ENCODE assay signal across 8 cellular contexts in the genomic region with DNA sequence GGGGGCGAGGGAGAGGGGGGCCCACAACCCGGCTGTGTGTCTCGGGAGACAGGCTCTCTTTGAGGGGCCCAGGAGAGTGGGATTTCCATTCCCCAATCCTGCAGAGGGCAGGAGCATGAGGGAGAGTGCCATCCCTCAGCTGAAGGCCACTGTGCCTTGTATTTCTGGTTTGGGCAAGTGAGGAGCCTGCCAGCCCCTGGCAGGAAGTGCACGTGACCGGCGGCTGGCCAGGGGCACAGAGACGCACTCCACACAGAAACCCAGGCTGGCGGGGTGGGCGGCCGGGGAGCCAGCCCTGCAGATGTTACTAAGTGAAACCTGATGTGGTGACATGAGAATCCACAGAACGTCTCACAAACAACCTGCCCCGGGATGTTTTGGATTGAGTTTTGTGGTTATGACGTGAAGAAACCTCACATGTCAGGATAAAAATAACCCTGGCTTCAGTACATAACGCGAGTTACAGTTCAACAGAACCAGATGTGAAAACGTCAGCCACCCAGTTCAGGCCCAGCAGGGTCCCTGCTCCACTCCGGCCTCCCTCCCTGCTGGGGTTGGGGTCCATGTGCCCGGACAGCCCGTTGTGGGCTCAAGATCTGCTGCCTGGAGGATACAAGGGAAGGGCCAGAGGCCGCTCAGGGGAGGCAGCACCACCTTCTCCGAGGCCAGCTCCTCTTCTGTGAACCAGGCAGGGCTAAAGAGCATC. TPM values are rescaled to one million over a fixed set of nuclear protein-coding genes. Genes with fewer than 3 reads are reported as not detected.
DNase-seq lines count a peak whose midpoint lies in the region; ATAC-seq, FAIRE-seq and TF ChIP-seq lines count a peak whose summit lies in the region.

No MANE protein-coding gene starts in this region.

- H3K36me3 ChIP-seq in CD4-positive, CD25-positive, alpha-beta regulatory T cell (ENCODE audit: control insufficient read depth, insufficient read depth, low read length): peaks cover 3% of the 10 kb centered on the region
- H3K36me3 ChIP-seq in Loucy (ENCODE audit: insufficient read depth, low read length): no peaks in the 10 kb centered on the region; the same call in 1 of the 2 replicates
- peaks cover 0 to 63% (median 21%) of the 10 kb centered on the region in 6 donors for H3K36me3 ChIP-seq in spleen

- H3F3A ChIP-seq in Loucy (ENCODE audit: low read depth): no peaks in the 10 kb centered on the region

- no peaks in the 10 kb centered on the region for H4K20me1 ChIP-seq in Loucy (ENCODE audit: insufficient read depth, low read length, poor library complexity, severe bottlenecking)

- WGBS in spleen, 5 donors: 12 to 23% (median 16%) methylated on average over 15 to 21 of the region's 21 CpGs

- no peak overlapping the region for H3K4me3 ChIP-seq in CD4-positive, CD25-positive, alpha-beta regulatory T cell (ENCODE audit: low read depth, low read length)
- H3K4me3 ChIP-seq in Loucy (ENCODE audit: low read length, poor library complexity, severe bottlenecking) (no peak overlapping the region), spleen (peak overlapping the region in 1 of 8 donors; percentile 15)

- no peaks in the 10 kb centered on the region for H3K9me2 ChIP-seq in Loucy (replicated peaks; ENCODE audit: low read depth, low read length)

- no peaks in the 10 kb centered on the region for H3K79me2 ChIP-seq in Loucy (ENCODE audit: insufficient read depth, low read length)

- peak overlapping the region; percentile 95 to 99 (median 98) for H3K27ac Mint-ChIP-seq in CD4-positive, CD25-positive, alpha-beta regulatory T cell
- no peak overlapping the region for H3K27ac Mint-ChIP-seq in glutamatergic neuron (ENCODE audit: unreplicated experiment)

- no peaks in the 10 kb centered on the region for H3K27me3 Mint-ChIP-seq in CD4-positive, CD25-positive, alpha-beta regulatory T cell
- H3K27me3 Mint-ChIP-seq in glutamatergic neuron (ENCODE audit: unreplicated experiment): peaks cover 6% of the 10 kb centered on the region

- H3K4me1 ChIP-seq in CD4-positive, CD25-positive, alpha-beta regulatory T cell (ENCODE audit: control insufficient read depth, insufficient read depth, low read length, poor library complexity, severe bottlenecking): peaks cover 26% of the 10 kb centered on the region
- peaks cover 6% of the 10 kb centered on the region for H3K4me1 ChIP-seq in Loucy (ENCODE audit: insufficient read depth, low read length, poor library complexity, severe bottlenecking)
- peaks cover 33 to 77% (median 58%) of the 10 kb centered on the region in 6 donors for H3K4me1 ChIP-seq in spleen

- peaks cover 10% of the 10 kb centered on the region for H3K36me3 Mint-ChIP-seq in CD4-positive, CD25-positive, alpha-beta regulatory T cell
- H3K36me3 Mint-ChIP-seq in glutamatergic neuron (ENCODE audit: unreplicated experiment): peaks cover 5% of the 10 kb centered on the region

- H2AFZ ChIP-seq in Loucy (ENCODE audit: low read length): no peak overlapping the region

- intact Hi-C loops in spleen (cut with DNase I; ENCODE audit: low total_unique reads): no loop called here

- no peaks in the 10 kb centered on the region for H3K9me3 Mint-ChIP-seq in CD4-positive, CD25-positive, alpha-beta regulatory T cell
- peaks cover 8% of the 10 kb centered on the region for H3K9me3 Mint-ChIP-seq in glutamatergic neuron (ENCODE audit: unreplicated experiment)

- TF ChIP-seq CTCF in Loucy (conservative IDR thresholded peaks at IDR 0.05; ENCODE audit: low read length) (no peak), spleen (IDR thresholded peaks at IDR 0.05 in 8 of 11, conservative IDR thresholded peaks at IDR 0.05 in 3 of 11) (no peak), glutamatergic neuron (IDR thresholded peaks at IDR 0.05; ENCODE audit: partially characterized antibody, unreplicated experiment) (no peak)

- H3K27me3 ChIP-seq in CD4-positive, CD25-positive, alpha-beta regulatory T cell (ENCODE audit: control insufficient read depth, insufficient read depth, low read length): no peaks in the 10 kb centered on the region
- H3K27me3 ChIP-seq in Loucy (ENCODE audit: insufficient read depth, low read length, poor library complexity, severe bottlenecking) (no peaks in the 10 kb centered on the region), spleen (replicated peaks in 1 of 7) (no peaks in the 10 kb centered on the region)

- FAIRE-seq in frontal cortex (lab: Jason Lieb, UNC): no peak

- peak; percentile 56 to 94 (median 79) for DNase-seq in CD4-positive, CD25-positive, alpha-beta regulatory T cell
- peak; percentile 14 to 30 for DNase-seq in activated T-helper 1 cell treated with anti-CD3 and anti-CD28 coated beads, Interleukin-2, amount 50 U/mL, for 16 hours (ENCODE audit: low read depth in 1 of 2, low spot score in 1 of 2)
- DNase-seq in foreskin melanocyte: peak; percentile 92
- peak; percentile 88 for DNase-seq in spleen
- DNase-seq in glutamatergic neuron: no peak
- DNase-seq in frontal cortex (ENCODE audit: low spot score in 2 of 2): no peak

- H3K27ac ChIP-seq in CD4-positive, CD25-positive, alpha-beta regulatory T cell (ENCODE audit: insufficient read depth, low read length, poor library complexity, severe bottlenecking): peak overlapping the region; percentile 77
- peak overlapping the region; percentile 48 to 87 (median 71) for H3K27ac ChIP-seq in spleen

- no peak for TF ChIP-seq POLR2A in spleen (IDR thresholded peaks at IDR 0.05)

- peak overlapping the region; percentile 29 to 85 (median 66) for H3K4me3 Mint-ChIP-seq in CD4-positive, CD25-positive, alpha-beta regulatory T cell
- no peak overlapping the region for H3K4me3 Mint-ChIP-seq in glutamatergic neuron (ENCODE audit: unreplicated experiment)

- peaks cover 6 to 52% (median 19%) of the 10 kb centered on the region in 4 donors for H3K4me1 Mint-ChIP-seq in CD4-positive, CD25-positive, alpha-beta regulatory T cell
- peaks cover 29% of the 10 kb centered on the region for H3K4me1 Mint-ChIP-seq in glutamatergic neuron (ENCODE audit: low read depth, unreplicated experiment)

- H3K9ac ChIP-seq in Loucy (ENCODE audit: low read depth, low read length, poor library complexity, severe bottlenecking): peak overlapping the region; percentile 45

- H3K9me3 ChIP-seq in CD4-positive, CD25-positive, alpha-beta regulatory T cell (ENCODE audit: control insufficient read depth in 2 of 2, low read length in 2 of 2): no peaks in the 10 kb centered on the region
- H3K9me3 ChIP-seq in Loucy (ENCODE audit: insufficient read depth, low read depth, low read length): no peaks in the 10 kb centered on the region
- H3K9me3 ChIP-seq in spleen: no peaks in the 10 kb centered on the region

- ATAC-seq in CD4-positive, CD25-positive, alpha-beta regulatory T cell (ENCODE audit: low read depth in 2 of 2): peak; percentile 80 to 82
- peak; percentile 82 for ATAC-seq in GM21526 (IDR thresholded peaks at IDR 0.05; ENCODE audit: low FRiP score, unreplicated experiment)

- H3K4me2 ChIP-seq in Loucy (ENCODE audit: low read depth, low read length, poor library complexity, severe bottlenecking): no peak overlapping the region

RNA-seq across cellular contexts. Expression of a gene that starts 51.7 kb away (rescaled TPM):
- 2.9 TPM for total RNA-seq in CD4-positive, CD25-positive, alpha-beta regulatory T cell
- not detected for polyA plus RNA-seq in CD4-positive, CD25-positive, alpha-beta regulatory T cell
- total RNA-seq in spleen (100 to 1,000 TPM in 3 of 7 donors, 10 to 100 TPM in 4; 40.6 to 116 (median 94.6) TPM), glutamatergic neuron (ENCODE audit: unreplicated experiment) (36.2 TPM), frontal cortex (25.7 TPM)
- polyA plus RNA-seq in spleen: 10 to 100 TPM in 2 of 3 donors, 1 to 10 TPM in 1; 9.0 to 66.7 (median 12.2) TPM

Comparison
In these comparisons a context has a peak if more than half of its experiments do, and no peak if none do; other contexts are left out.
1. DNase-seq: peak in CD4-positive, CD25-positive, alpha-beta regulatory T cell (3 of 3), activated T-helper 1 cell treated with anti-CD3 and anti-CD28 coated beads, Interleukin-2, amount 50 U/mL, for 16 hours (2 of 2), foreskin melanocyte (single experiment) and spleen (single experiment); none in glutamatergic neuron (single experiment) and frontal cortex (0 of 2).